Comparison of ENCODE assay signal across 25 cellular contexts in genomic region chr10:30476511-30476910, GRCh38.
"Had no signal": no experiment of that assay in that cellular context is flagged by ENCODE, and none has a peak within 500 bp of the region (broad histone marks: within the 10 kb centered on the region; RNA-seq: fewer than 3 reads in every experiment).

No MANE protein-coding gene starts in this region.

- DNase-seq: activated CD4-positive, alpha-beta T cell treated with anti-CD3 and anti-CD28 coated beads for 36 hours; activated CD8-positive, alpha-beta memory T cell treated with anti-CD3 and anti-CD28 coated beads, Interleukin-2, amount 50 U/mL, for 48 hours; activated CD8-positive, alpha-beta T cell treated with anti-CD3 and anti-CD28 coated beads, Interleukin-2, amount 10 ng/mL, durations not matched to agents 7 days and 5 days; activated naive CD4-positive, alpha-beta T cell treated with anti-CD3 and anti-CD28 coated beads, Interleukin-2, amount 50 U/mL, for 16 hours; activated naive CD8-positive, alpha-beta T cell treated with anti-CD3 and anti-CD28 coated beads, Interleukin-2, amount 10 ng/mL, durations not matched to agents 7 days and 5 days; activated T-cell treated with anti-CD3 and anti-CD28 coated beads, Interleukin-2, amount 50 U/mL, for 1 hour; adrenal gland; anterior cingulate cortex; Karpas-422; NCI-H1092 treated with DMSO at 0.1 percent for 48 hours; NCI-H1436; NCI-H1694 treated with DMSO at 0.1 percent for 48 hours; NCI-H2029 treated with DMSO at 0.1 percent for 48 hours; NCI-H345; NCI-H510A; NCI-H526 treated with DMSO at 0.1 percent for 48 hours; NCI-H82; NK-92 treated with Interleukin-12 subunit alpha and Interleukin-12 subunit beta, amount 100 ng/mL, for 24 hours; OCI-M1; RPMI8226; T-helper 1 cell; WERI-Rb-1 had no signal

- H3K27me3 Mint-ChIP-seq: activated CD4-positive, alpha-beta T cell treated with anti-CD3 and anti-CD28 coated beads for 36 hours had no signal

- ATAC-seq: activated CD4-positive, alpha-beta T cell treated with anti-CD3 and anti-CD28 coated beads for 36 hours; activated CD8-positive, alpha-beta T cell treated with anti-CD3 and anti-CD28 coated beads, Interleukin-2, amount 10 ng/mL, durations not matched to agents 7 days and 5 days; K562; Panc1; Right ventricle myocardium inferior had no signal

- H3K4me3 Mint-ChIP-seq: activated CD4-positive, alpha-beta T cell treated with anti-CD3 and anti-CD28 coated beads for 36 hours; activated CD8-positive, alpha-beta T cell treated with anti-CD3 and anti-CD28 coated beads, Interleukin-2, amount 10 ng/mL, durations not matched to agents 7 days and 5 days; activated naive CD8-positive, alpha-beta T cell treated with anti-CD3 and anti-CD28 coated beads, Interleukin-2, amount 10 ng/mL, durations not matched to agents 7 days and 5 days had no signal

- H3K27ac Mint-ChIP-seq: activated CD4-positive, alpha-beta T cell treated with anti-CD3 and anti-CD28 coated beads for 36 hours; activated CD8-positive, alpha-beta T cell treated with anti-CD3 and anti-CD28 coated beads, Interleukin-2, amount 10 ng/mL, durations not matched to agents 7 days and 5 days; activated naive CD8-positive, alpha-beta T cell treated with anti-CD3 and anti-CD28 coated beads, Interleukin-2, amount 10 ng/mL, durations not matched to agents 7 days and 5 days had no signal

- H3K4me1 Mint-ChIP-seq: activated CD4-positive, alpha-beta T cell treated with anti-CD3 and anti-CD28 coated beads for 36 hours had no signal
